In the genomic region with DNA sequence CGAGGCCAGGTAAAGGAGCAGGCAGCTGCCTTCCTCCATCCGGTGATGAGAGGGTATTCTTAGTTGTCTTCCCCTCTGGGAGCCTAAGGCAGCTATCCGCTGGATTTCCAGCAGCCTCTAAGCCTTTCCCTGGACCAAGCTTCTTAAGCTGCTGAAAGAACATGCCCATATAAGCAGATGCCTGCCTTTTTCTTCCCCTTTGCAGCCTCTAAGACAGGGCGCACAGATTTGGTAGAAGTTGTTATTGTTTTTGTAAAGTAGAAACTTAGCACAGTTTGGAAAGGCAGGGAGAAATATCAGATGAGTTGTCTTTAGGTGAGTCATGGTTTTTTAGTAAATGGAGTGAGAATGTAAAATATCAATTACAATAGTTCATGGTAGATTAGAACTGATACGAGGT, we compare ENCODE assay signal across 10 cellular contexts.
DNase-seq lines count a peak whose midpoint lies in the region; ATAC-seq lines count a peak whose summit lies in the region.
"Had no signal": no experiment of that assay in that cellular context is flagged by ENCODE, and none has a peak within 500 bp of the region (broad histone marks: within the 10 kb centered on the region; RNA-seq: fewer than 3 reads in every experiment).

No MANE protein-coding gene starts in this region.

- no peak overlapping the region for H3K4me3 ChIP-seq in muscle layer of colon (ENCODE audit: low read depth in 1 of 2, low read length in 2 of 2)

- H3K27me3 ChIP-seq in muscle layer of colon (ENCODE audit: control insufficient read depth in 1 of 2, insufficient read depth in 2 of 2, low read length in 2 of 2): no peaks in the 10 kb centered on the region

- H3K9me3 ChIP-seq in muscle layer of colon (ENCODE audit: low read length): no peaks in the 10 kb centered on the region

- peak overlapping the region; percentile 66 for H3K27ac ChIP-seq in muscle layer of colon (ENCODE audit: low read depth, low read length)

- H3K4me1 ChIP-seq in muscle layer of colon (ENCODE audit: insufficient read depth, low read length): peaks cover 11% of the 10 kb centered on the region

- peaks cover 28% of the 10 kb centered on the region for H3K36me3 ChIP-seq in muscle layer of colon (ENCODE audit: insufficient read depth, low read length)

- DNase-seq in NCI-H748 treated with DMSO at 0.1 percent for 48 hours (lab: John Stamatoyannopoulos, UW) (no peak), NCI-H2081 treated with DMSO at 0.1 percent for 48 hours (lab: John Stamatoyannopoulos, UW) (no peak), NCI-H2029 treated with DMSO at 0.1 percent for 48 hours (lab: John Stamatoyannopoulos, UW) (no peak), DMS153 (lab: John Stamatoyannopoulos, UW) (no peak)
- DNase-seq: activated CD4-positive, CD25-positive, alpha-beta regulatory T cell treated with anti-CD3 and anti-CD28 coated beads, Interleukin-2, amount 50 U/mL, for 72 hours; NCI-H2227 treated with DMSO at 0.1 percent for 48 hours had no signal

- H3K9ac ChIP-seq in muscle layer of colon (ENCODE audit: low read length): no peak overlapping the region

- ATAC-seq in GM18861 (IDR thresholded peaks at IDR 0.05; ENCODE audit: unreplicated experiment) (peak; percentile 36), GM21825 (IDR thresholded peaks at IDR 0.05; ENCODE audit: unreplicated experiment) (peak; percentile 35), HG03565 (IDR thresholded peaks at IDR 0.05; ENCODE audit: unreplicated experiment) (peak; percentile 28)
